In genomic region chr11:35116245-35116644, GRCh38 we compare ENCODE assay signal across 20 cellular contexts. TPM values are rescaled to one million over a fixed set of nuclear protein-coding genes. Genes with fewer than 3 reads are reported as not detected.
A peak's percentile ranks its signal among the peaks of the same experiment; 100 is the strongest.
DNase-seq lines count a peak whose midpoint lies in the region; ATAC-seq, FAIRE-seq and TF ChIP-seq lines count a peak whose summit lies in the region.
"Had no signal": no experiment of that assay in that cellular context is flagged by ENCODE, and none has a peak within 500 bp of the region (broad histone marks: within the 10 kb centered on the region; RNA-seq: fewer than 3 reads in every experiment).

No MANE protein-coding gene starts in this region.

- intact Hi-C loops in Right ventricle myocardium inferior (cut with DNase I): no loop called here
- intact Hi-C loops in cardiac septum (cut with DNase I): no loop called here
- intact Hi-C loops in vagina (cut with DNase I): no loop called here

- H3K9ac ChIP-seq in astrocyte (ENCODE audit: low read length): no peak overlapping the region

- H3K27me3 ChIP-seq in astrocyte (ENCODE audit: insufficient read depth, low read length) (no peaks in the 10 kb centered on the region), vagina (no peaks in the 10 kb centered on the region)
- H3K27me3 ChIP-seq: brain microvascular endothelial cell had no signal

- H3K27me3 Mint-ChIP-seq in astrocyte (ENCODE audit: low read depth, unreplicated experiment): peaks cover 55% of the 10 kb centered on the region
- no peaks in the 10 kb centered on the region for H3K27me3 Mint-ChIP-seq in memory B cell
- H3K27me3 Mint-ChIP-seq: CD4-positive, CD25-positive, alpha-beta regulatory T cell; stimulated activated naive CD8-positive, alpha-beta T cell treated with anti-CD3 and anti-CD28 coated beads, Interleukin-15, amount 100 ng/mL, for 72 hours had no signal

- TF ChIP-seq CTCF in astrocyte (IDR thresholded peaks at IDR 0.05; ENCODE audit: insufficient read depth, low read depth, low read length) (no peak), vagina (IDR thresholded peaks at IDR 0.05) (no peak)

- no peaks in the 10 kb centered on the region for H3K36me3 ChIP-seq in astrocyte (ENCODE audit: insufficient read depth, low read length)
- no peaks in the 10 kb centered on the region for H3K36me3 ChIP-seq in vagina
- H3K36me3 ChIP-seq: brain microvascular endothelial cell had no signal

- DNase-seq in Right ventricle myocardium inferior (ENCODE audit: missing footprints) (no peak), cardiac septum (ENCODE audit: low spot score) (no peak), astrocyte (ENCODE audit: low read depth) (peak; percentile 51), memory B cell (ENCODE audit: low spot score in 2 of 2) (no peak), vagina (ENCODE audit: extremely low spot score in 2 of 2) (no peak), GM03348 (ENCODE audit: low spot score) (no peak)
- DNase-seq: activated CD4-positive, CD25-positive, alpha-beta regulatory T cell; activated naive CD4-positive, alpha-beta T cell treated with Interleukin-2 at 50 U/mL for 16 hours; brain microvascular endothelial cell; CD4-positive, CD25-positive, alpha-beta regulatory T cell; H9; NCI-H1417 treated with DMSO at 0.1 percent for 48 hours; small intestine; stimulated activated naive CD8-positive, alpha-beta T cell treated with anti-CD3 and anti-CD28 coated beads, Interleukin-15, amount 100 ng/mL, for 72 hours; T-helper 1 cell had no signal

- H2AFZ ChIP-seq in astrocyte (ENCODE audit: low read depth, low read length): no peak overlapping the region

- H3K36me3 Mint-ChIP-seq in astrocyte (ENCODE audit: low read depth, unreplicated experiment) (no peaks in the 10 kb centered on the region), memory B cell (no peaks in the 10 kb centered on the region)
- H3K36me3 Mint-ChIP-seq: CD4-positive, CD25-positive, alpha-beta regulatory T cell; mesothelial cell of epicardium had no signal

- ATAC-seq in Right ventricle myocardium inferior (peak; percentile 3), memory B cell (ENCODE audit: low read depth) (no peak), GM21381 (IDR thresholded peaks at IDR 0.05; ENCODE audit: unreplicated experiment) (no peak)
- ATAC-seq in activated CD4-positive, CD25-positive, alpha-beta regulatory T cell treated with anti-CD3 and anti-CD28 coated beads, Interleukin-2, amount 50 U/mL, for 24 hours: no peak
- ATAC-seq: stimulated activated naive CD8-positive, alpha-beta T cell treated with anti-CD3 and anti-CD28 coated beads, Interleukin-15, amount 100 ng/mL, for 72 hours had no signal

- peaks cover 5% of the 10 kb centered on the region for H3K9me3 Mint-ChIP-seq in astrocyte (ENCODE audit: unreplicated experiment)
- H3K9me3 Mint-ChIP-seq in memory B cell: peaks cover 1% of the 10 kb centered on the region
- H3K9me3 Mint-ChIP-seq: H9, mesothelial cell of epicardium had no signal

- TF ChIP-seq POLR2A in vagina (IDR thresholded peaks at IDR 0.05): no peak

- H3K4me3 ChIP-seq in astrocyte (ENCODE audit: insufficient read depth, low read depth, low read length) (no peak overlapping the region), vagina (no peak overlapping the region)

- no peak overlapping the region for H3K4me2 ChIP-seq in astrocyte (ENCODE audit: low read length)

- no peaks in the 10 kb centered on the region for H3K79me2 ChIP-seq in astrocyte (ENCODE audit: insufficient read depth, low read length)

- H3K4me1 Mint-ChIP-seq in astrocyte (ENCODE audit: low read depth, unreplicated experiment) (peaks cover 12% of the 10 kb centered on the region), memory B cell (peaks cover 58% of the 10 kb centered on the region)
- H3K4me1 Mint-ChIP-seq: H9 had no signal

- no peak for FAIRE-seq in astrocyte (lab: Jason Lieb, UNC)
- FAIRE-seq: A204.1, islet of Langerhans, small intestine had no signal

- peaks cover 22% of the 10 kb centered on the region for H3K4me1 ChIP-seq in astrocyte (ENCODE audit: insufficient read depth, low read length)
- H3K4me1 ChIP-seq in vagina: peaks cover 30% of the 10 kb centered on the region

- H3K9me3 ChIP-seq in astrocyte (ENCODE audit: insufficient read depth, low read depth, low read length) (no peaks in the 10 kb centered on the region), vagina (no peaks in the 10 kb centered on the region)

- no peak overlapping the region for H3K27ac Mint-ChIP-seq in astrocyte (ENCODE audit: unreplicated experiment)
- peak overlapping the region; percentile 81 for H3K27ac Mint-ChIP-seq in memory B cell
- H3K27ac Mint-ChIP-seq: CD4-positive, CD25-positive, alpha-beta regulatory T cell; H9; mesothelial cell of epicardium had no signal

- H4K20me1 ChIP-seq in astrocyte (ENCODE audit: insufficient read depth, low read length): no peaks in the 10 kb centered on the region

- H3K4me3 Mint-ChIP-seq in astrocyte (ENCODE audit: unreplicated experiment) (no peak overlapping the region), memory B cell (no peak overlapping the region)
- H3K4me3 Mint-ChIP-seq: CD4-positive, CD25-positive, alpha-beta regulatory T cell; H9; mesothelial cell of epicardium; stimulated activated naive CD8-positive, alpha-beta T cell treated with anti-CD3 and anti-CD28 coated beads, Interleukin-15, amount 100 ng/mL, for 72 hours had no signal

- H3K27ac ChIP-seq in astrocyte (ENCODE audit: low read depth, low read length) (no peak overlapping the region), vagina (peak overlapping the region; percentile 68)
- H3K27ac ChIP-seq: brain microvascular endothelial cell had no signal

RNA-seq across cellular contexts. Expression of gene CD44, which starts 22.7 kb away (rescaled TPM):
- total RNA-seq in Right ventricle myocardium inferior: 19.9 TPM
- 55.6 TPM for total RNA-seq in cardiac septum
- 148 and 154 TPM in 2 replicates for total RNA-seq in astrocyte
- total RNA-seq in vagina: 869 TPM
